In genomic region chr13:100674848-100675659, GRCh38 we compare ENCODE assay signal across 1 cellular context.
TF ChIP-seq lines count a peak whose summit lies in the region.

No MANE protein-coding gene starts in this region.

TF ChIP-seq in HepG2, 621 proteins besides CTCF, POLR2A, EP300 and RAD21 (continued from another document and continues in another):
- peak; percentile 59 for TF ChIP-seq TFDP2 (CRISPR knock-in tag; IDR thresholded peaks at IDR 0.05)
- TF ChIP-seq CSRNP1 (CRISPR knock-in tag; IDR thresholded peaks at IDR 0.05), result no peak
- TF ChIP-seq POGK (CRISPR knock-in tag; conservative IDR thresholded peaks at IDR 0.05), result 0 out of 2 replicates have a peak, but pooled peaks have one; percentile 67
- TF ChIP-seq RXRA (CRISPR knock-in tag; IDR thresholded peaks at IDR 0.05), result no peak
- TF ChIP-seq DRAP1 (CRISPR knock-in tag; IDR thresholded peaks at IDR 0.05), result peak; percentile 81
- no peak for TF ChIP-seq REST (IDR thresholded peaks at IDR 0.05; ENCODE audit: borderline replicate concordance in 1 of 2, low read depth in 1 of 2, low read length in 2 of 2)
- no peak for TF ChIP-seq ZNF343 (CRISPR knock-in tag; IDR thresholded peaks at IDR 0.05)
- TF ChIP-seq ZNF205 (CRISPR knock-in tag; IDR thresholded peaks at IDR 0.05), result no peak
- peak; percentile 62; the same call in 1 of the 2 replicates for TF ChIP-seq KDM5B (CRISPR knock-in tag; IDR thresholded peaks at IDR 0.05; ENCODE audit: borderline replicate concordance)
- TF ChIP-seq ZNF850 (CRISPR knock-in tag; conservative IDR thresholded peaks at IDR 0.05), result no peak
- no peak for TF ChIP-seq SIX4 (CRISPR knock-in tag; IDR thresholded peaks at IDR 0.05)
- no peak for TF ChIP-seq PPARG (CRISPR knock-in tag; conservative IDR thresholded peaks at IDR 0.05)
- peak; percentile 95 for TF ChIP-seq ATF2 (CRISPR knock-in tag; IDR thresholded peaks at IDR 0.05)
- TF ChIP-seq MXD4 (CRISPR knock-in tag; IDR thresholded peaks at IDR 0.05), result no peak
- TF ChIP-seq ZUFSP (CRISPR knock-in tag; IDR thresholded peaks at IDR 0.05; ENCODE audit: borderline replicate concordance), result no peak
- TF ChIP-seq ZNF230 (CRISPR knock-in tag; IDR thresholded peaks at IDR 0.05), result no peak
- no peak for TF ChIP-seq ARNTL (CRISPR knock-in tag; IDR thresholded peaks at IDR 0.05)
- 0 out of 2 replicates have a peak, but pooled peaks have one; percentile 15 for TF ChIP-seq MED13 (CRISPR knock-in tag; IDR thresholded peaks at IDR 0.05)
- no peak; the same call in 1 of the 2 replicates for TF ChIP-seq MEIS2 (CRISPR knock-in tag; IDR thresholded peaks at IDR 0.05)
- TF ChIP-seq THRA (CRISPR knock-in tag; IDR thresholded peaks at IDR 0.05; ENCODE audit: borderline replicate concordance), result no peak
- peak; percentile 71 for TF ChIP-seq SKI (IDR thresholded peaks at IDR 0.05; ENCODE audit: partially characterized antibody)
- TF ChIP-seq ZNF224 (CRISPR knock-in tag; IDR thresholded peaks at IDR 0.05), result no peak
- no peak for TF ChIP-seq ZSCAN30 (CRISPR knock-in tag; IDR thresholded peaks at IDR 0.05)
- TF ChIP-seq GMEB1 (CRISPR knock-in tag; IDR thresholded peaks at IDR 0.05; ENCODE audit: borderline replicate concordance), result peak; percentile 75
- 0 out of 2 replicates have a peak, but pooled peaks have one; percentile 14 for TF ChIP-seq MED1 (CRISPR knock-in tag; IDR thresholded peaks at IDR 0.05)
- no peak for TF ChIP-seq EZH2 (conservative IDR thresholded peaks at IDR 0.05; ENCODE audit: low read depth, low read length)
- TF ChIP-seq CCDC6 (CRISPR knock-in tag; IDR thresholded peaks at IDR 0.05), result peak; percentile 46; the same call in 1 of the 2 replicates
- TF ChIP-seq ZNF609 (CRISPR knock-in tag; IDR thresholded peaks at IDR 0.05; ENCODE audit: borderline replicate concordance), result no peak
- no peak for TF ChIP-seq TCF7L2 (IDR thresholded peaks at IDR 0.05; ENCODE audit: low read depth, low read length)
- no peak for TF ChIP-seq ZNF3 (CRISPR knock-in tag; IDR thresholded peaks at IDR 0.05)
